Comparison of ENCODE assay signal across 1 cellular context in the genomic region with DNA sequence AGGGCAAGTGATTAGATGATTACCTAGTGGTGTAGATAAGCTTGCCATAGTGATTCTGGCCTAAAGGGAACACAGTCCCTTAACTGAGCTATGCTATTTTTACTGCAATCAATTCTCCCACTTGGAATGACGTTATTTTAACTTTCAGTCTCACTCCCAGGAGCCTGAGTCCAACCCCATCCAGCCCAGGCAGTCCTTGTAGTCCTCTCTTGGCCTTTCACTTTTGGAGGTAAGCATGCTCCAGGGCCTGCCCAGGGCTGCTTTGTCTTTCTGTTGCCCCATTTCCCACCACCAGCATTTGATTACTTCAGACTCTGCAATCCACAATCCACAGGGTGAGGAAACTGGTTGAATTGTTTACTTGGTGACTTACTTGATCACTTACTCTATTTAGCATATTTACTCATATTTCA.
TF ChIP-seq lines count a peak whose summit lies in the region.

No MANE protein-coding gene starts in this region.

TF ChIP-seq in GM23338, 12 proteins besides CTCF, POLR2A, EP300 and RAD21 (continued from another document):
- TF ChIP-seq, protein P1, sequence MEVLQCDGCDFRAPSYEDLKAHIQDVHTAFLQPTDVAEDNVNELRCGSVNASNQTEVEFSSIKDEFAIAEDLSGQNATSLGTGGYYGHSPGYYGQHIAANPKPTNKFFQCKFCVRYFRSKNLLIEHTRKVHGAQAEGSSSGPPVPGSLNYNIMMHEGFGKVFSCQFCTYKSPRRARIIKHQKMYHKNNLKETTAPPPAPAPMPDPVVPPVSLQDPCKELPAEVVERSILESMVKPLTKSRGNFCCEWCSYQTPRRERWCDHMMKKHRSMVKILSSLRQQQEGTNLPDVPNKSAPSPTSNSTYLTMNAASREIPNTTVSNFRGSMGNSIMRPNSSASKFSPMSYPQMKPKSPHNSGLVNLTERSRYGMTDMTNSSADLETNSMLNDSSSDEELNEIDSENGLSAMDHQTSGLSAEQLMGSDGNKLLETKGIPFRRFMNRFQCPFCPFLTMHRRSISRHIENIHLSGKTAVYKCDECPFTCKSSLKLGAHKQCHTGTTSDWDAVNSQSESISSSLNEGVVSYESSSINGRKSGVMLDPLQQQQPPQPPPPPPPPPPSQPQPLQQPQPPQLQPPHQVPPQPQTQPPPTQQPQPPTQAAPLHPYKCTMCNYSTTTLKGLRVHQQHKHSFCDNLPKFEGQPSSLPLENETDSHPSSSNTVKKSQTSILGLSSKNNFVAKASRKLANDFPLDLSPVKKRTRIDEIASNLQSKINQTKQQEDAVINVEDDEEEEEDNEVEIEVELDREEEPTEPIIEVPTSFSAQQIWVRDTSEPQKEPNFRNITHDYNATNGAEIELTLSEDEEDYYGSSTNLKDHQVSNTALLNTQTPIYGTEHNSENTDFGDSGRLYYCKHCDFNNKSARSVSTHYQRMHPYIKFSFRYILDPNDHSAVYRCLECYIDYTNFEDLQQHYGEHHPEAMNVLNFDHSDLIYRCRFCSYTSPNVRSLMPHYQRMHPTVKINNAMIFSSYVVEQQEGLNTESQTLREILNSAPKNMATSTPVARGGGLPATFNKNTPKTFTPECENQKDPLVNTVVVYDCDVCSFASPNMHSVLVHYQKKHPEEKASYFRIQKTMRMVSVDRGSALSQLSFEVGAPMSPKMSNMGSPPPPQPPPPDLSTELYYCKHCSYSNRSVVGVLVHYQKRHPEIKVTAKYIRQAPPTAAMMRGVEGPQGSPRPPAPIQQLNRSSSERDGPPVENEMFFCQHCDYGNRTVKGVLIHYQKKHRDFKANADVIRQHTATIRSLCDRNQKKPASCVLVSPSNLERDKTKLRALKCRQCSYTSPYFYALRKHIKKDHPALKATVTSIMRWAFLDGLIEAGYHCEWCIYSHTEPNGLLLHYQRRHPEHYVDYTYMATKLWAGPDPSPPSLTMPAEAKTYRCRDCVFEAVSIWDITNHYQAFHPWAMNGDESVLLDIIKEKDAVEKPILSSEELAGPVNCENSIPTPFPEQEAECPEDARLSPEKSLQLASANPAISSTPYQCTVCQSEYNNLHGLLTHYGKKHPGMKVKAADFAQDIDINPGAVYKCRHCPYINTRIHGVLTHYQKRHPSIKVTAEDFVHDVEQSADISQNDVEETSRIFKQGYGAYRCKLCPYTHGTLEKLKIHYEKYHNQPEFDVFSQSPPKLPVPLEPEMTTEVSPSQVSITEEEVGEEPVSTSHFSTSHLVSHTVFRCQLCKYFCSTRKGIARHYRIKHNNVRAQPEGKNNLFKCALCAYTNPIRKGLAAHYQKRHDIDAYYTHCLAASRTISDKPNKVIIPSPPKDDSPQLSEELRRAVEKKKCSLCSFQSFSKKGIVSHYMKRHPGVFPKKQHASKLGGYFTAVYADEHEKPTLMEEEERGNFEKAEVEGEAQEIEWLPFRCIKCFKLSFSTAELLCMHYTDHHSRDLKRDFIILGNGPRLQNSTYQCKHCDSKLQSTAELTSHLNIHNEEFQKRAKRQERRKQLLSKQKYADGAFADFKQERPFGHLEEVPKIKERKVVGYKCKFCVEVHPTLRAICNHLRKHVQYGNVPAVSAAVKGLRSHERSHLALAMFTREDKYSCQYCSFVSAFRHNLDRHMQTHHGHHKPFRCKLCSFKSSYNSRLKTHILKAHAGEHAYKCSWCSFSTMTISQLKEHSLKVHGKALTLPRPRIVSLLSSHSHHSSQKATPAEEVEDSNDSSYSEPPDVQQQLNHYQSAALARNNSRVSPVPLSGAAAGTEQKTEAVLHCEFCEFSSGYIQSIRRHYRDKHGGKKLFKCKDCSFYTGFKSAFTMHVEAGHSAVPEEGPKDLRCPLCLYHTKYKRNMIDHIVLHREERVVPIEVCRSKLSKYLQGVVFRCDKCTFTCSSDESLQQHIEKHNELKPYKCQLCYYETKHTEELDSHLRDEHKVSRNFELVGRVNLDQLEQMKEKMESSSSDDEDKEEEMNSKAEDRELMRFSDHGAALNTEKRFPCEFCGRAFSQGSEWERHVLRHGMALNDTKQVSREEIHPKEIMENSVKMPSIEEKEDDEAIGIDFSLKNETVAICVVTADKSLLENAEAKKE (CRISPR knock-in tag; IDR thresholded peaks at IDR 0.05), result 0 out of 2 replicates have a peak, but pooled peaks have one; percentile 21
